ENCODE assay signal across 1 cellular context in genomic region chr6:29553268-29554057, GRCh38.
TF ChIP-seq lines count a peak whose summit lies in the region.

No MANE protein-coding gene starts in this region.

TF ChIP-seq in GM12878, 131 proteins besides CTCF, POLR2A, EP300 and RAD21 (continued from another document):
- TF ChIP-seq PAX5 (IDR thresholded peaks at IDR 0.05; ENCODE audit: borderline replicate concordance, low read depth, low read length) (no peak), TCF3 (IDR thresholded peaks at IDR 0.05; ENCODE audit: borderline replicate concordance, insufficient read depth, low read depth, low read length) (no peak), GATAD2B (conservative IDR thresholded peaks at IDR 0.05; ENCODE audit: low read depth) (peak; percentile 58; the same call in 1 of the 2 replicates), DPF2 (IDR thresholded peaks at IDR 0.05) (0 out of 2 replicates have a peak, but pooled peaks have one; percentile 38), SUZ12 (IDR thresholded peaks at IDR 0.05; ENCODE audit: unreplicated experiment) (peak; percentile 9)
